ENCODE assay signal across 8 cellular contexts in genomic region chr12:68745904-68746571, GRCh38. TPM values are rescaled to one million over a fixed set of nuclear protein-coding genes. Genes with fewer than 3 reads are reported as not detected.
A peak's percentile ranks its signal among the peaks of the same experiment; 100 is the strongest.
DNase-seq lines count a peak whose midpoint lies in the region; ATAC-seq and TF ChIP-seq lines count a peak whose summit lies in the region.

Gene SLC35E3 (plus strand): TSS chr12:68746176. CDS start chr12:68746378, 202 bp downstream.

- H3K4me1 ChIP-seq in ovary (ENCODE audit: insufficient read depth) (peaks cover 1% of the 10 kb centered on the region), thyroid gland (peaks cover 10 to 12% of the 10 kb centered on the region in 2 donors)

- POLR2A ChIA-PET in GM10248 (lab: Yijun Ruan, JAX): interaction anchor here (0.6 to 2.1 kb wide), 3 partner anchors 21 to 372 kb away, joined by 4 to 19 read pairs (median 7); partner anchors contain the start of gene MDM2

- 0 to 1% (median 0%) methylated on average over 36 to 52 of the region's 52 CpGs for WGBS in ovary, 3 donors
- WGBS in thyroid gland, 2 donors: 1 to 4% methylated on average over 6 to 35 of the region's 52 CpGs

- no peaks in the 10 kb centered on the region for H3K27me3 Mint-ChIP-seq in activated naive CD8-positive, alpha-beta T cell treated with anti-CD3 and anti-CD28 coated beads for 36 hours

- H3K9me3 Mint-ChIP-seq in activated naive CD8-positive, alpha-beta T cell treated with anti-CD3 and anti-CD28 coated beads for 36 hours: no peaks in the 10 kb centered on the region

- H3K27me3 ChIP-seq in ovary (no peaks in the 10 kb centered on the region), thyroid gland (no peaks in the 10 kb centered on the region)

- peak; percentile 98 for DNase-seq in GM10248 (ENCODE audit: extremely low spot score)
- DNase-seq in NCI-H1092 treated with DMSO at 0.1 percent for 48 hours (lab: John Stamatoyannopoulos, UW): peak; percentile 88
- peak; percentile 94 for DNase-seq in activated naive CD8-positive, alpha-beta T cell treated with anti-CD3 and anti-CD28 coated beads for 36 hours
- peak; percentile 97 for DNase-seq in Right ventricle myocardium superior
- peak; percentile 87 to 93 (median 88) for DNase-seq in ovary
- DNase-seq in thyroid gland: peak; percentile 92 to 93

- TF ChIP-seq EP300 in ovary (IDR thresholded peaks at IDR 0.05): no peak

- H3K36me3 ChIP-seq in ovary (no peaks in the 10 kb centered on the region), thyroid gland (peaks cover 0 to 12% of the 10 kb centered on the region in 2 donors)

- H3K4me3 ChIP-seq in ovary: peak within 1 kb of the TSS; percentile 63
- peak within 1 kb of the TSS; percentile 42 to 65 (median 54) for H3K4me3 ChIP-seq in thyroid gland (replicated peaks in 1 of 3)

- TF ChIP-seq POLR2A in ovary (IDR thresholded peaks at IDR 0.05) (peak; percentile 47), thyroid gland (IDR thresholded peaks at IDR 0.05) (peak in 1 of 2 donors; percentile 83)

- peak within 1 kb of the TSS; percentile 87 for H3K4me3 Mint-ChIP-seq in activated naive CD8-positive, alpha-beta T cell treated with anti-CD3 and anti-CD28 coated beads for 36 hours

- TF ChIP-seq CTCF in GM10248 (IDR thresholded peaks at IDR 0.05; ENCODE audit: control extremely low read depth, extremely low read depth, low read depth, missing control alignments) (no peak), ovary (IDR thresholded peaks at IDR 0.05) (peak in 1 of 3 donors; percentile 10), thyroid gland (IDR thresholded peaks at IDR 0.05) (peak in 1 of 6 experiments; percentile 5)

- CTCF ChIA-PET in GM10248 (lab: Yijun Ruan, JAX): interaction anchor here (1.0 to 2.1 kb wide), 6 partner anchors 10 to 523 kb away, joined by 3 to 6 read pairs (median 3); partner anchors contain the start of gene MDM2

- H3K36me3 Mint-ChIP-seq in activated naive CD8-positive, alpha-beta T cell treated with anti-CD3 and anti-CD28 coated beads for 36 hours: peaks cover 24% of the 10 kb centered on the region

- ATAC-seq in HG02610 (IDR thresholded peaks at IDR 0.05; ENCODE audit: unreplicated experiment) (peak; percentile 96), SK-N-SH treated with all-trans-retinoic acid at 6 μM for 48 hours (peak; percentile 98), Right ventricle myocardium superior (ENCODE audit: poor library complexity) (peak; percentile 100)

- H3K9me3 ChIP-seq in ovary (no peaks in the 10 kb centered on the region), thyroid gland (no peaks in the 10 kb centered on the region)

- H3K4me1 Mint-ChIP-seq in activated naive CD8-positive, alpha-beta T cell treated with anti-CD3 and anti-CD28 coated beads for 36 hours: peaks cover 29% of the 10 kb centered on the region

- peak within 1 kb of the TSS; percentile 22 to 65 for H3K27ac ChIP-seq in ovary
- peak within 1 kb of the TSS; percentile 38 to 67 (median 53) for H3K27ac ChIP-seq in thyroid gland

- intact Hi-C loops in Right ventricle myocardium superior (cut with DNase I): loop anchor here (10.0 kb wide), 1 partner anchor 69 kb away; no protein-coding TSS in a partner anchor
- intact Hi-C loops in ovary (cut with DNase I): loop anchor here in 1 of 4 donors (10.0 kb wide), 1 partner anchor 59 kb away; the partner anchor contains the start of gene MDM2
- intact Hi-C loops in thyroid gland (cut with DNase I): no loop called here

- peak within 1 kb of the TSS; percentile 95 for H3K27ac Mint-ChIP-seq in activated naive CD8-positive, alpha-beta T cell treated with anti-CD3 and anti-CD28 coated beads for 36 hours

TF ChIP-seq in SK-N-SH treated with all-trans-retinoic acid at 6 μM for 48 hours, 23 proteins besides CTCF, POLR2A, EP300 and RAD21:
- TF ChIP-seq ARNTL (CRISPR knock-in tag; IDR thresholded peaks at IDR 0.05; ENCODE audit: borderline replicate concordance, low read depth): no peak
- peak; percentile 96 for TF ChIP-seq ZFP3 (CRISPR knock-in tag; IDR thresholded peaks at IDR 0.05)
TF ChIP-seq in SK-N-SH treated with all-trans-retinoic acid at 6 μM for 48 hours: peak in this region for 1.

RNA-seq across cellular contexts. Expression of gene SLC35E3, which starts in this region (rescaled TPM):
- total RNA-seq in activated naive CD8-positive, alpha-beta T cell treated with anti-CD3 and anti-CD28 coated beads for 36 hours: 10 to 100 TPM in 1 of 2 experiments, 1 to 10 TPM in 1; 8.7 to 12.3 TPM
- total RNA-seq in Right ventricle myocardium superior: 2.6 TPM
- total RNA-seq in ovary: 10 to 100 TPM in 1 of 7 donors, 1 to 10 TPM in 6; 1.1 to 12.3 (median 8.1) TPM
- 10 to 100 TPM in 1 of 2 donors, 1 to 10 TPM in 1; 5.5 to 10.2 TPM for polyA plus RNA-seq in ovary
- 1 to 10 TPM; 2.1 to 4.0 (median 2.3) TPM for total RNA-seq in thyroid gland

Comparison
In these comparisons a context has a peak if more than half of its experiments do, and no peak if none do; other contexts are left out.
1. Peak in every context shown above with its lines: DNase-seq, ATAC-seq, H3K4me3 ChIP-seq and H3K27ac ChIP-seq.